ENCODE assay signal across 35 cellular contexts in the genomic region with DNA sequence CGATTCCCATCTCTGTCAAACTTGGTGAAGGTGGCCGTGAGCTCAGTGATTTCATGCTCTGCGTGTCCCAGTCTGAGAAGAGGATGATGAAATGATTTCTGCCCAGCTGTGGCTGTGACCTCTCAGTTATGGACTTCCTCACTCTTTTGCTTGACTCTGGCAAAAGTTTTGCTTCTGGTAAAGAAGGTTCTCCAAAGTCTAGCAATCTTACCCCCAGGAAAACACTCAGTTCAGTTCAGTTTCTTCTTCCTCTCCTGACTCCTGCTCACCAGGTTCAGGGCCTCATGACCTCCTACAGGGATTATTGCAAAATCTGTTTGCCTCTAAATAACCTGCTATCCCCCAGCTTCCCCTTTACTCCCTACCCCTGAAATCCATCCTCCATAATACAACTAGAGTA. TPM values are rescaled to one million over a fixed set of nuclear protein-coding genes. Genes with fewer than 3 reads are reported as not detected.
A peak's percentile ranks its signal among the peaks of the same experiment; 100 is the strongest.
DNase-seq lines count a peak whose midpoint lies in the region; TF ChIP-seq lines count a peak whose summit lies in the region.
"Had no signal": no experiment of that assay in that cellular context is flagged by ENCODE, and none has a peak within 500 bp of the region (broad histone marks: within the 10 kb centered on the region; RNA-seq: fewer than 3 reads in every experiment).

No MANE protein-coding gene starts in this region.

- peaks cover 0 to 25% (median 0%) of the 10 kb centered on the region in 3 donors for H3K27me3 ChIP-seq in stomach
- H3K27me3 ChIP-seq: thyroid gland had no signal

- intact Hi-C loops in stomach (cut with DNase I; ENCODE audit: low total_unique reads), result no loop called here

- no peak for TF ChIP-seq POLR2A in stomach (IDR thresholded peaks at IDR 0.05)

- DNase-seq in GF-D8 (lab: John Stamatoyannopoulos, UW), result peak; percentile 19
- DNase-seq in NOMO-1 treated with dmso at 0.1 percent for 144 hours (lab: John Stamatoyannopoulos, UW; ENCODE audit: unreplicated experiment), result peak; percentile 38
- peak; percentile 9 for DNase-seq in fibroblast of villous mesenchyme (ENCODE audit: low read depth)
- DNase-seq in stomach, result no peak
- DNase-seq in ecto neural progenitor cell (ENCODE audit: low spot score), result no peak
- DNase-seq in activated naive CD8-positive, alpha-beta T cell treated with anti-CD3 and anti-CD28 coated beads for 36 hours, result no peak
- DNase-seq in DMS153 treated with DMSO at 0.1 percent for 48 hours (lab: John Stamatoyannopoulos, UW; ENCODE audit: unreplicated experiment), result no peak
- DNase-seq in NCI-H2171 treated with DMSO at 0.1 percent for 48 hours (lab: John Stamatoyannopoulos, UW), result no peak
- DNase-seq: activated CD4-positive, alpha-beta T cell treated with anti-CD3 and anti-CD28 coated beads for 36 hours; activated gamma-delta T cell; activated T-cell treated with anti-CD3 and anti-CD28 coated beads, Interleukin-2, amount 50 U/mL, for 1 hour; CD4-positive, CD25-positive, alpha-beta regulatory T cell; dorsolateral prefrontal cortex; GOT3; islet precursor cell; Kasumi-1; NCI-H1105; NCI-H1930; NCI-H2227 treated with DMSO at 0.1 percent for 48 hours; NCI-H526 treated with DMSO at 0.1 percent for 48 hours; RPMI8226; stimulated activated CD4-positive, alpha-beta T cell treated with anti-CD3 and anti-CD28 coated beads, Interleukin-1b, Interleukin-23, amount 100 ng/mL, for 48 hours; stimulated activated CD8-positive, alpha-beta memory T cell treated with anti-CD3 and anti-CD28 coated beads, Interleukin-4, amount 100 ng/mL, for 48 hours; stimulated activated naive CD8-positive, alpha-beta T cell treated with anti-CD3 and anti-CD28 coated beads, Interleukin-15, amount 100 ng/mL, for 72 hours; T-helper 17 cell; thyroid gland had no signal

- no peak overlapping the region for H3K4me3 Mint-ChIP-seq in activated naive CD8-positive, alpha-beta T cell treated with anti-CD3 and anti-CD28 coated beads for 36 hours
- H3K4me3 Mint-ChIP-seq: activated CD4-positive, alpha-beta T cell treated with anti-CD3 and anti-CD28 coated beads for 36 hours; central memory CD8-positive, alpha-beta T cell; natural killer cell treated with Interleukin-12 subunit alpha and Interleukin-12 subunit beta and Interleukin-15 and Interleukin-18, amount 100 ng/mL, for 72 hours; stimulated activated naive CD8-positive, alpha-beta T cell treated with anti-CD3 and anti-CD28 coated beads, Interleukin-15, amount 100 ng/mL, for 72 hours; T-helper 17 cell had no signal

- H3K9me3 ChIP-seq in stomach, result no peaks in the 10 kb centered on the region
- H3K9me3 ChIP-seq: mucosa of descending colon, thyroid gland had no signal

- TF ChIP-seq CTCF in fibroblast of villous mesenchyme (IDR thresholded peaks at IDR 0.05; ENCODE audit: insufficient read depth, low read depth, low read length) (no peak), stomach (IDR thresholded peaks at IDR 0.05) (no peak)

- H3K36me3 ChIP-seq in stomach, result no peaks in the 10 kb centered on the region
- H3K36me3 ChIP-seq: thyroid gland had no signal

- H3K4me1 ChIP-seq in stomach, result peaks cover 0 to 9% (median 6%) of the 10 kb centered on the region in 4 donors

- TF ChIP-seq EP300 in stomach (IDR thresholded peaks at IDR 0.05), result no peak

- peaks cover 6% of the 10 kb centered on the region for H3K4me1 Mint-ChIP-seq in activated naive CD8-positive, alpha-beta T cell treated with anti-CD3 and anti-CD28 coated beads for 36 hours

- peaks cover 3% of the 10 kb centered on the region for H3K36me3 Mint-ChIP-seq in activated naive CD8-positive, alpha-beta T cell treated with anti-CD3 and anti-CD28 coated beads for 36 hours

- no peak overlapping the region for H3K27ac Mint-ChIP-seq in activated naive CD8-positive, alpha-beta T cell treated with anti-CD3 and anti-CD28 coated beads for 36 hours
- H3K27ac Mint-ChIP-seq: activated CD4-positive, alpha-beta T cell treated with anti-CD3 and anti-CD28 coated beads for 36 hours; natural killer cell treated with Interleukin-12 subunit alpha and Interleukin-12 subunit beta and Interleukin-15 and Interleukin-18, amount 100 ng/mL, for 72 hours; T-helper 17 cell had no signal

- H3K4me3 ChIP-seq in fibroblast of villous mesenchyme (ENCODE audit: low read depth, low read length) (no peak overlapping the region), stomach (no peak overlapping the region)
- H3K4me3 ChIP-seq: dorsolateral prefrontal cortex, mucosa of descending colon, skin epidermis, thyroid gland had no signal

- H3K27ac ChIP-seq in stomach, result peak overlapping the region in 3 of 5 donors; percentile 2 to 8 (median 5)
- H3K27ac ChIP-seq: skin epidermis, thyroid gland had no signal

- 74 to 89% (median 83%) methylated on average over 3 of the region's 3 CpGs for WGBS in stomach, 5 donors

- peaks cover 18% of the 10 kb centered on the region for H3K27me3 Mint-ChIP-seq in activated naive CD8-positive, alpha-beta T cell treated with anti-CD3 and anti-CD28 coated beads for 36 hours

- H3K9me3 Mint-ChIP-seq in activated naive CD8-positive, alpha-beta T cell treated with anti-CD3 and anti-CD28 coated beads for 36 hours, result no peaks in the 10 kb centered on the region
- H3K9me3 Mint-ChIP-seq: central memory CD8-positive, alpha-beta T cell; natural killer cell treated with Interleukin-12 subunit alpha and Interleukin-12 subunit beta and Interleukin-15 and Interleukin-18, amount 100 ng/mL, for 72 hours; stimulated activated naive CD8-positive, alpha-beta T cell treated with anti-CD3 and anti-CD28 coated beads, Interleukin-15, amount 100 ng/mL, for 72 hours had no signal

RNA-seq across cellular contexts. Expression of gene BLOC1S2, which starts 4.9 kb away (rescaled TPM):
- total RNA-seq in fibroblast of villous mesenchyme (35.0 and 40.9 TPM in 2 replicates), stomach (10 to 100 TPM in 3 of 5 donors, under 1 TPM in 1, not detected in 1; 0.87 to 33.4 (median 17.6) TPM)
- 10 to 100 TPM; 37.6 to 51.0 (median 48.7) TPM for polyA plus RNA-seq in stomach
- 10 to 100 TPM; 57.1 to 62.6 TPM for total RNA-seq in activated naive CD8-positive, alpha-beta T cell treated with anti-CD3 and anti-CD28 coated beads for 36 hours

RNA-seq across cellular contexts. Expression of gene CWF19L1, which starts 23.9 kb away (rescaled TPM):
- total RNA-seq in fibroblast of villous mesenchyme (28.0 and 36.3 TPM in 2 replicates), stomach (10 to 100 TPM in 2 of 5 donors, 1 to 10 TPM in 3; 1.2 to 39.7 (median 8.1) TPM)
- 10 to 100 TPM; 12.5 to 14.1 (median 13.3) TPM for polyA plus RNA-seq in stomach
- 10 to 100 TPM; 53.6 to 55.0 TPM for total RNA-seq in activated naive CD8-positive, alpha-beta T cell treated with anti-CD3 and anti-CD28 coated beads for 36 hours

RNA-seq across cellular contexts. Expression of gene PKD2L1, which starts 38.7 kb away (rescaled TPM):
- not detected in 2 replicates for total RNA-seq in fibroblast of villous mesenchyme
- under 1 TPM in 1 of 5 donors, not detected in 4; 0.89 TPM for total RNA-seq in stomach
- polyA plus RNA-seq in stomach, result under 1 TPM in 1 of 3 donors, not detected in 2; 0.23 TPM
- total RNA-seq in activated naive CD8-positive, alpha-beta T cell treated with anti-CD3 and anti-CD28 coated beads for 36 hours, result not detected
- total RNA-seq: activated CD4-positive, alpha-beta T cell treated with anti-CD3 and anti-CD28 coated beads for 36 hours; CD4-positive, CD25-positive, alpha-beta regulatory T cell; Daoy; endothelial cell of umbilical vein; lower leg skin; natural killer cell treated with Interleukin-12 subunit alpha and Interleukin-12 subunit beta and Interleukin-15 and Interleukin-18, amount 100 ng/mL, for 72 hours; osteoblast; thyroid gland had no signal
- polyA plus RNA-seq: AG04450; CD4-positive, CD25-positive, alpha-beta regulatory T cell; endothelial cell of umbilical vein had no signal

RNA-seq across cellular contexts. Expression of gene SCD, which starts 55.7 kb away (rescaled TPM):
- total RNA-seq in fibroblast of villous mesenchyme (819 and 937 TPM in 2 replicates), stomach (10 to 100 TPM in 3 of 5 donors, 1 to 10 TPM in 2; 2.3 to 36.2 (median 28.5) TPM)
- polyA plus RNA-seq in stomach, result 10 to 100 TPM in 2 of 3 donors, 1 to 10 TPM in 1; 5.5 to 19.1 (median 16.6) TPM
- 100 to 1,000 TPM; 231 to 232 TPM for total RNA-seq in activated naive CD8-positive, alpha-beta T cell treated with anti-CD3 and anti-CD28 coated beads for 36 hours

Comparison
In these comparisons a context has a peak if more than half of its experiments do, and no peak if none do; other contexts are left out.
1. DNase-seq: peak in GF-D8 (single experiment), NOMO-1 treated with dmso at 0.1 percent for 144 hours (single experiment) and fibroblast of villous mesenchyme (single experiment); none in stomach (single experiment), ecto neural progenitor cell (single experiment), activated naive CD8-positive, alpha-beta T cell treated with anti-CD3 and anti-CD28 coated beads for 36 hours (single experiment), DMS153 treated with DMSO at 0.1 percent for 48 hours (single experiment) and NCI-H2171 treated with DMSO at 0.1 percent for 48 hours (single experiment).